Comparison of ENCODE assay signal across 8 cellular contexts in genomic region chr21:39312112-39313041, GRCh38. TPM values are rescaled to one million over a fixed set of nuclear protein-coding genes. Genes with fewer than 3 reads are reported as not detected.
DNase-seq lines count a peak whose midpoint lies in the region; ATAC-seq and TF ChIP-seq lines count a peak whose summit lies in the region.

No MANE protein-coding gene starts in this region.

- no peaks in the 10 kb centered on the region for H3K9me3 ChIP-seq in T-helper 17 cell (ENCODE audit: control insufficient read depth, low read length, poor library complexity, severe bottlenecking)
- H3K9me3 ChIP-seq in left ventricle myocardium inferior (replicated peaks), result no peaks in the 10 kb centered on the region
- no peaks in the 10 kb centered on the region for H3K9me3 ChIP-seq in upper lobe of right lung

- peaks cover 44% of the 10 kb centered on the region for H3K4me1 Mint-ChIP-seq in T-helper 17 cell

- TF ChIP-seq CTCF in left ventricle myocardium inferior (IDR thresholded peaks at IDR 0.05; ENCODE audit: borderline replicate concordance) (no peak), upper lobe of right lung (IDR thresholded peaks at IDR 0.05) (no peak)

- H3K36me3 Mint-ChIP-seq in T-helper 17 cell (ENCODE audit: low read depth), result peaks cover 4% of the 10 kb centered on the region

- H3K4me1 ChIP-seq in left ventricle myocardium inferior (peaks cover 55% of the 10 kb centered on the region), upper lobe of right lung (peaks cover 22% of the 10 kb centered on the region)

- DNase-seq in NCI-H1694 treated with DMSO at 0.1 percent for 48 hours (lab: John Stamatoyannopoulos, UW), result peak; percentile 89
- peak; percentile 94 to 95 (median 94) for DNase-seq in T-helper 17 cell
- peak; percentile 26 to 97 (median 92) for DNase-seq in amygdala (lab: John Stamatoyannopoulos, UW)
- DNase-seq in left ventricle myocardium inferior, result peak; percentile 94
- DNase-seq in posterior vena cava (ENCODE audit: low spot score), result peak; percentile 97
- DNase-seq in upper lobe of right lung, result peak; percentile 96

- no peaks in the 10 kb centered on the region for H3K27me3 Mint-ChIP-seq in T-helper 17 cell

- H3K4me3 ChIP-seq in left ventricle myocardium inferior (peak overlapping the region; percentile 91), upper lobe of right lung (peak overlapping the region; percentile 83)

- H3K36me3 ChIP-seq in left ventricle myocardium inferior (peaks cover 30% of the 10 kb centered on the region), upper lobe of right lung (peaks cover 20% of the 10 kb centered on the region)

- H3K27me3 ChIP-seq in left ventricle myocardium inferior (ENCODE audit: low read depth) (no peaks in the 10 kb centered on the region), upper lobe of right lung (no peaks in the 10 kb centered on the region)

- H3K4me3 Mint-ChIP-seq in T-helper 17 cell, result peak overlapping the region; percentile 92

- H3K27ac Mint-ChIP-seq in T-helper 17 cell, result peak overlapping the region; percentile 93

- H3K27ac ChIP-seq in left ventricle myocardium inferior (replicated peaks), result peak overlapping the region; percentile 100
- peak overlapping the region; percentile 92 for H3K27ac ChIP-seq in upper lobe of right lung

- intact Hi-C loops in left ventricle myocardium inferior (cut with micrococcal nuclease) (no loop called here), posterior vena cava (cut with DNase I) (loop anchor here in 1 of 2 donors (10.0 kb wide), 1 partner anchor 72 kb away; a partner anchor contains a TSS), upper lobe of right lung (cut with DNase I) (loop anchor here (10.0 kb wide), 1 partner anchor 72 kb away; a partner anchor contains a TSS)

- peak; percentile 82 for ATAC-seq in GM18498 (IDR thresholded peaks at IDR 0.05; ENCODE audit: unreplicated experiment)
- ATAC-seq in HG02943 (IDR thresholded peaks at IDR 0.05; ENCODE audit: low read depth, unreplicated experiment), result peak; percentile 73
- peak; percentile 86 for ATAC-seq in T-helper 17 cell
- peak; percentile 92 for ATAC-seq in upper lobe of right lung

RNA-seq across cellular contexts. Expression of gene BRWD1, which starts 1.1 kb away (rescaled TPM):
- total RNA-seq in T-helper 17 cell (10 to 100 TPM; 71.9 to 81.6 TPM), left ventricle myocardium inferior (34.9 TPM), posterior vena cava (10 to 100 TPM; 35.5 to 37.3 TPM), upper lobe of right lung (40.5 TPM)

RNA-seq across cellular contexts. Expression of gene HMGN1, which starts 36.5 kb away (rescaled TPM):
- total RNA-seq in T-helper 17 cell (100 to 1,000 TPM; 183 to 231 TPM), left ventricle myocardium inferior (64.5 TPM), posterior vena cava (100 to 1,000 TPM in 1 of 2 donors, 10 to 100 TPM in 1; 65.9 to 101 TPM), upper lobe of right lung (170 TPM)

Comparison
In these comparisons a context has a peak if more than half of its experiments do, and no peak if none do; other contexts are left out.
1. Peak in every context shown above with its lines: DNase-seq, ATAC-seq, H3K4me3 ChIP-seq and H3K27ac ChIP-seq.